Comparison of ENCODE assay signal across 24 cellular contexts in the genomic region with DNA sequence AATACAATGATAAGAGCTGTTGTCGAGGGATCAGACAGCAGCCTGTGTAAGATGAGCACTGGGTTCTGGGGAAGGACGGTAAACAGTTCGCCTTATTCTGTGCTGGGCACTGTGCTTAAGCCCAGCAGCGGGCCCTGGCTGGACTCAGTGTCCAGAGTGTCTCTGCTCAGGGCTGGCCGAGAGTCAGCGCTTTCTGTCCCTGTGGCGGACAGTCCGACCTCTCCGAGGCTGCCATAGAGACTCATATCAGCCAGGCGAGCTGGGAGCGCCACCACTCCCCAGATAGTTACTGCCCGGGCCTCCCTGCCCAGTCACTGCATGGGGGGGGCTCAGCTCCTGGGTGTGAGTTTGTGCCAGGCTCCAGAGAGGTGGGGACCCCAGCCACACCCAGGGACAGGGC. TPM values are rescaled to one million over a fixed set of nuclear protein-coding genes. Genes with fewer than 3 reads are reported as not detected.
DNase-seq lines count a peak whose midpoint lies in the region; ATAC-seq and TF ChIP-seq lines count a peak whose summit lies in the region.
"Had no signal": no experiment of that assay in that cellular context is flagged by ENCODE, and none has a peak within 500 bp of the region (broad histone marks: within the 10 kb centered on the region; RNA-seq: fewer than 3 reads in every experiment).

No MANE protein-coding gene starts in this region.

- H3K4me1 Mint-ChIP-seq in effector memory CD8-positive, alpha-beta T cell (ENCODE audit: low read depth in 2 of 2) = peaks cover 20 to 39% of the 10 kb centered on the region in 2 donors
- H3K4me1 Mint-ChIP-seq in neural crest cell = peaks cover 26% of the 10 kb centered on the region

- peak overlapping the region; percentile 75 to 90 for H3K27ac Mint-ChIP-seq in effector memory CD8-positive, alpha-beta T cell
- H3K27ac Mint-ChIP-seq in neural crest cell (ENCODE audit: unreplicated experiment) = peak overlapping the region; percentile 27
- H3K27ac Mint-ChIP-seq: activated CD8-positive, alpha-beta T cell treated with anti-CD3 and anti-CD28 coated beads for 36 hours; activated T-helper 2 cell treated with anti-CD3 and anti-CD28 coated beads, Interferon-gamma antibody, Interleukin-2, Interleukin-4, amounts not matched to agents 10 μg/mL and 5 μg/mL and 100 μg/mL, durations not matched to agents 14 hours and 24 hours and 36 hours; stimulated activated memory B cell treated with anti-CD40 and anti-IgM and Interleukin-4, amounts not matched to agents 10 μg/mL and 1 μg/mL and 100 μg/mL, for 72 hours; T-cell had no signal

- H3K36me3 ChIP-seq in BLaER1 = no peaks in the 10 kb centered on the region
- no peaks in the 10 kb centered on the region for H3K36me3 ChIP-seq in Panc1 (ENCODE audit: control insufficient read depth, insufficient read depth, low read length)
- H3K36me3 ChIP-seq: upper lobe of left lung had no signal

- TF ChIP-seq CTCF in Panc1 (IDR thresholded peaks at IDR 0.05) = no peak
- TF ChIP-seq CTCF in neural crest cell (conservative IDR thresholded peaks at IDR 0.05) = no peak

- peaks cover 78% of the 10 kb centered on the region for H4K20me1 ChIP-seq in BLaER1

- no peak overlapping the region for H3K9ac ChIP-seq in BLaER1

- ATAC-seq in Panc1 (peak; percentile 8; the same call in 1 of the 2 replicates), HG03039 (IDR thresholded peaks at IDR 0.05; ENCODE audit: unreplicated experiment) (no peak), HG02885 (IDR thresholded peaks at IDR 0.05; ENCODE audit: poor library complexity, unreplicated experiment) (no peak)
- ATAC-seq in effector memory CD8-positive, alpha-beta T cell (replicated peaks) = no peak
- ATAC-seq: activated CD8-positive, alpha-beta T cell treated with anti-CD3 and anti-CD28 coated beads for 36 hours; stimulated activated memory B cell treated with anti-CD40 and anti-IgM and Interleukin-4, amounts not matched to agents 10 μg/mL and 1 μg/mL and 100 μg/mL, for 72 hours had no signal

- H3K4me1 ChIP-seq in BLaER1 (peaks cover 84% of the 10 kb centered on the region), Panc1 (ENCODE audit: control insufficient read depth, insufficient read depth, low read length) (peaks cover 2% of the 10 kb centered on the region; the same call in 1 of the 2 replicates)
- H3K4me1 ChIP-seq: upper lobe of left lung had no signal

- intact Hi-C loops in Panc1 (cut with micrococcal nuclease; ENCODE audit: unreplicated experiment) = no loop called here

- H3K27ac ChIP-seq in BLaER1 (no peak overlapping the region), Panc1 (ENCODE audit: low read length) (no peak overlapping the region)
- H3K27ac ChIP-seq: hepatocyte, HL-60, RWPE1, upper lobe of left lung, VCaP had no signal

- in situ Hi-C loops in Panc1 (cut with HindIII; ENCODE audit: low pct_unique_long_range_greater_than_20kb, low sequenced_read_pairs) = no loop called here

- no peak for DNase-seq in Panc1 (ENCODE audit: low read depth, low spot score)
- DNase-seq in effector memory CD8-positive, alpha-beta T cell = no peak
- no peak for DNase-seq in neural crest cell (ENCODE audit: low read depth, low spot score)
- no peak for DNase-seq in stimulated activated naive CD4-positive, alpha-beta T cell treated with Interleukin-2 at 50 U/mL for 16 hours (lab: John Stamatoyannopoulos, UW)
- no peak for DNase-seq in SW 1271 (lab: John Stamatoyannopoulos, UW)
- DNase-seq: activated CD8-positive, alpha-beta T cell treated with anti-CD3 and anti-CD28 coated beads for 36 hours; DND-41; islet precursor cell; mesendoderm; NCI-H1694 treated with DMSO at 0.1 percent for 48 hours; NCI-H446; upper lobe of left lung had no signal

- no peaks in the 10 kb centered on the region for H3K27me3 Mint-ChIP-seq in effector memory CD8-positive, alpha-beta T cell
- H3K27me3 Mint-ChIP-seq in neural crest cell (ENCODE audit: low read depth) = no peaks in the 10 kb centered on the region
- H3K27me3 Mint-ChIP-seq: activated CD8-positive, alpha-beta T cell treated with anti-CD3 and anti-CD28 coated beads for 36 hours; CD8-positive, alpha-beta memory T cell; stimulated activated memory B cell treated with anti-CD40 and anti-IgM and Interleukin-4, amounts not matched to agents 10 μg/mL and 1 μg/mL and 100 μg/mL, for 72 hours; T-cell had no signal

- H3K36me3 Mint-ChIP-seq in effector memory CD8-positive, alpha-beta T cell (ENCODE audit: insufficient read depth) = peaks cover 22% of the 10 kb centered on the region
- H3K36me3 Mint-ChIP-seq in neural crest cell (ENCODE audit: low read depth) = no peaks in the 10 kb centered on the region

- CTCF ChIA-PET in Panc1 (lab: Charles Lee) = no interaction called here

- BruUV-seq in Panc1 (replicated peaks; lab: Mats Ljungman, UMichigan) = no TSS peak

- peak overlapping the region; percentile 95 for H3K4me2 ChIP-seq in BLaER1
- H3K4me2 ChIP-seq: hepatocyte had no signal

- H3K9me3 ChIP-seq in BLaER1 (no peaks in the 10 kb centered on the region), Panc1 (ENCODE audit: control insufficient read depth, insufficient read depth, low read depth, low read length) (no peaks in the 10 kb centered on the region)
- H3K9me3 ChIP-seq: upper lobe of left lung had no signal

- H3K4me3 Mint-ChIP-seq in effector memory CD8-positive, alpha-beta T cell = peak overlapping the region in 1 of 2 donors; percentile 59
- H3K4me3 Mint-ChIP-seq in neural crest cell = no peak overlapping the region
- H3K4me3 Mint-ChIP-seq: activated CD8-positive, alpha-beta T cell treated with anti-CD3 and anti-CD28 coated beads for 36 hours; nephron; stimulated activated memory B cell treated with anti-CD40 and anti-IgM and Interleukin-4, amounts not matched to agents 10 μg/mL and 1 μg/mL and 100 μg/mL, for 72 hours had no signal

- POLR2A ChIA-PET in Panc1 (lab: Charles Lee) = no interaction called here

- H3K27me3 ChIP-seq in BLaER1 (no peaks in the 10 kb centered on the region), Panc1 (ENCODE audit: control insufficient read depth, insufficient read depth, low read length) (no peaks in the 10 kb centered on the region)
- H3K27me3 ChIP-seq: hepatocyte, upper lobe of left lung had no signal

- no peaks in the 10 kb centered on the region for H3K9me3 Mint-ChIP-seq in effector memory CD8-positive, alpha-beta T cell
- H3K9me3 Mint-ChIP-seq in neural crest cell = no peaks in the 10 kb centered on the region
- H3K9me3 Mint-ChIP-seq: activated CD8-positive, alpha-beta T cell treated with anti-CD3 and anti-CD28 coated beads for 36 hours; activated T-helper 2 cell treated with anti-CD3 and anti-CD28 coated beads, Interferon-gamma antibody, Interleukin-2, Interleukin-4, amounts not matched to agents 10 μg/mL and 5 μg/mL and 100 μg/mL, durations not matched to agents 14 hours and 24 hours and 36 hours; CD8-positive, alpha-beta memory T cell; nephron; T-cell had no signal

- H3K4me3 ChIP-seq in BLaER1 = no peak overlapping the region
- no peak overlapping the region for H3K4me3 ChIP-seq in Panc1 (ENCODE audit: low read depth in 2 of 2, low read length in 2 of 2)
- H3K4me3 ChIP-seq: hepatocyte, upper lobe of left lung had no signal

RNA-seq across cellular contexts. Expression of a gene that starts 14.7 kb away (rescaled TPM):
- total RNA-seq in Panc1 (2021; ENCODE audit: unreplicated experiment) (20.1 TPM), neural crest cell (31.9 and 33.2 TPM in 2 replicates)
- 20.8 TPM for polyA plus RNA-seq in Panc1 (2012; ENCODE audit: insufficient read length)

RNA-seq across cellular contexts. Expression of a gene that starts 38.8 kb away (rescaled TPM):
- total RNA-seq in Panc1 (2021; ENCODE audit: unreplicated experiment) = 27.6 TPM
- 27.2 TPM for polyA plus RNA-seq in Panc1 (2012; ENCODE audit: insufficient read length)
- total RNA-seq in neural crest cell = 8.3 and 9.0 TPM in 2 replicates
